26 cellular contexts compared by ENCODE assay signal in the genomic region with DNA sequence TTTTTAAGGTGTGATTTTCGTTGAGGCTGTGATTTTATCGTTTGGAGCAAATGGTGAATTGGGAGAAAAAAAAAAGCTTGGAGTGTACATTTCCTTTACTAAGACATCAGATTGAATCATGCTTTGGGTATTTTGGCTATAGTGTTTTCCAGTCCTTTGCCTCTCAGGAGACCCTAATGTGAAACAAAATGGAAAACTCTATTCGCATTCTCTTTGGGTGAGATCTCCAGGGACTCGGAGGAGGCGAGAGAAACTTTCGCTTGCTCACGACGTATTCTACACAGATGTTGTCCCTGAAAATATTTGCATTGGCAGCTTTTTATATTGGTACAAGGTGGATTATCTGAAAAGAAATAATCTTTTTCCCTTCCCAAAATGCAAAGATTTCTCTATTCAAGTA.
"Had no signal": no experiment of that assay in that cellular context is flagged by ENCODE, and none has a peak within 500 bp of the region (broad histone marks: within the 10 kb centered on the region; RNA-seq: fewer than 3 reads in every experiment).

No MANE protein-coding gene starts in this region.

- H3K36me3 ChIP-seq: esophagus squamous epithelium, gastroesophageal sphincter, heart left ventricle, neutrophil, sigmoid colon, spleen, tibial artery had no signal

- ATAC-seq: foreskin keratinocyte; gastroesophageal sphincter; heart left ventricle; left lobe of liver; mucosa of descending colon; natural killer cell treated with Interleukin-12 subunit alpha and Interleukin-12 subunit beta and Interleukin-15 and Interleukin-18, amount 100 ng/mL, for 72 hours; psoas muscle; stimulated activated memory B cell treated with anti-CD40 and anti-IgM and Interleukin-4, amounts not matched to agents 10 μg/mL and 1 μg/mL and 100 μg/mL, for 72 hours; stimulated activated naive CD8-positive, alpha-beta T cell treated with anti-CD3 and anti-CD28 coated beads, Interleukin-15, Interleukin-2, amounts not matched to agents 100 U/mL and 50 U/mL, for 24 hours had no signal

- H3K9me3 ChIP-seq: esophagus squamous epithelium, gastroesophageal sphincter, mucosa of descending colon, neutrophil, psoas muscle, sigmoid colon, spleen, testis, tibial artery had no signal

- H3K27ac ChIP-seq: esophagus squamous epithelium, foreskin keratinocyte, heart left ventricle, hepatocyte, neutrophil, psoas muscle, sigmoid colon, skin epidermis, spleen, testis, tibial artery had no signal

- H3K4me1 ChIP-seq: esophagus squamous epithelium, foreskin keratinocyte, gastroesophageal sphincter, heart left ventricle, psoas muscle, sigmoid colon, spleen, testis had no signal

- H3K4me2 ChIP-seq: hepatocyte had no signal

- H3K27me3 ChIP-seq: esophagus squamous epithelium, foreskin keratinocyte, gastroesophageal sphincter, heart left ventricle, hepatocyte, neutrophil, sigmoid colon, spleen, testis, tibial artery had no signal

- H2AFZ ChIP-seq: hepatocyte had no signal

- DNase-seq: cerebellar nuclear complex; effector memory CD4-positive, alpha-beta T cell; erythroblast; esophagus squamous epithelium; heart left ventricle; kidney; mucosa of descending colon; naive B cell; psoas muscle; right cardiac atrium; sigmoid colon; spleen; stimulated activated CD4-positive, alpha-beta T cell treated with anti-CD3 and anti-CD28 coated beads, Interleukin-4, amount 100 ng/mL, for 4 hours; stimulated activated naive CD8-positive, alpha-beta T cell treated with anti-CD3 and anti-CD28 coated beads, Interleukin-15, Interleukin-2, amounts not matched to agents 100 U/mL and 50 U/mL, for 24 hours; substantia nigra; testis; tibial artery had no signal

- H3K4me3 ChIP-seq: esophagus squamous epithelium, gastroesophageal sphincter, heart left ventricle, hepatocyte, lung, mucosa of descending colon, psoas muscle, sigmoid colon, skin epidermis, spleen, testis, tibial artery had no signal

- H3K79me2 ChIP-seq: hepatocyte had no signal

- FAIRE-seq: kidney had no signal
